Comparison of ENCODE assay signal across 9 cellular contexts in the genomic region with DNA sequence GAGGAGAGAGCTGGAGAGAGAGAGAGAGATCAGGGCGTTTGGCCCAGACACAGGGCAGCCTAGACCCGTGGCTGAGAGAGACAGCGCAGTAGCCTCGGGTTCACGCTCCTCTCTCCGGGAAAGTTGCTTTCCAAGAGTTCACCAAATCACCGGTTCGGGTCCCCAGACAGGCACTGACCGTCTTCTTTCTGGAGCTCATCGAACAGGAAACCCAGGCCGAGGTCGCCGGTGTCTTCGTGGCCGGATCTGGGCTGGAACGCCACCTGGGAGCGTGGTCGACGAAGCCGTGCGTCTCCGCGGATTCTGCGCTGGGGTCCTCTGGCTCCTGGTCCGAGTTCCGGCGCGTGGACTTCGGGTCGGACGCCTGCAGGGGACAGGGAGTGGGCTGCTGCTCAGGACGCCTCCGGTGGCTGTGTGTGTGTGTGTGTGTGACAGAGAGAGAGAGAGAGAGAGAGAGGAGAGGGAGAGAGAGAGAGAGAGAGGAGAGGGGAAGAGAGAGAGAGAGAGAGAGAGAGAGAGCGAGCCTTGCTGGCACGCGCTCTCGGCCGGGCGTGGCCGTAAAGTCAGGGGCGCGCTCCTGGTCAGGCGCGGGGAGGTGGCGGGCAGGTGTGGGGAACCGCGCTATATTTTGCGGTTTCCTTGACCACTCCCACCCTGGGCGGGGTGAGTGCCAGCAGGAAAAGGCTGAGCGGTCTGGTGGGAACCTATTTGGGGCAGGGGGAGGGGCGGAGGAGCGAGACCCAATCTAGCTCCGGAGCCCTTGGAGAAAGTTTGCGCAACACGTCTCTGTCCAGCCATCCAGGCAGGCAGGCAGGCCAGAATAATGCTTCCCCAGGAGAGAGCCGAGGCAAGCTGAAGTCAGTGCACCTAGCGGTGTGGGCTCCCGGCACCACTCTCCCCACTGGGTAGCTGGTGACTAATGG.
DNase-seq lines count a peak whose midpoint lies in the region; ATAC-seq and TF ChIP-seq lines count a peak whose summit lies in the region.
"Had no signal": no experiment of that assay in that cellular context is flagged by ENCODE, and none has a peak within 500 bp of the region (broad histone marks: within the 10 kb centered on the region; RNA-seq: fewer than 3 reads in every experiment).

No MANE protein-coding gene starts in this region.

- H3K4me3 ChIP-seq in iPS-15b (ENCODE audit: low read depth, low read length) (peak overlapping the region; percentile 56), smooth muscle cell (peak overlapping the region; percentile 39)

- H3K9ac ChIP-seq in iPS-15b (ENCODE audit: low read depth, low read length) (no peak overlapping the region), smooth muscle cell (ENCODE audit: low read depth) (no peak overlapping the region)

- POLR2A ChIA-PET in activated B cell treated with CpG ODN at 0.5 μM for 24 hours (lab: Charles Lee): interaction anchor here (0.6 kb wide), 1 partner anchor 27 kb away, joined by 5 read pairs; no protein-coding TSS in a partner anchor

- H3K4me1 ChIP-seq in iPS-15b (ENCODE audit: control insufficient read depth, insufficient read depth, low read length) (no peaks in the 10 kb centered on the region), smooth muscle cell (ENCODE audit: low read depth) (no peaks in the 10 kb centered on the region)

- DNase-seq in NCI-H2081 (lab: John Stamatoyannopoulos, UW) (peak; percentile 31 to 66), NCI-H2081 treated with DMSO at 0.1 percent for 48 hours (lab: John Stamatoyannopoulos, UW) (no peak), activated B cell treated with CpG ODN at 0.5 μM for 24 hours (no peak), smooth muscle cell (lab: John Stamatoyannopoulos, UW; ENCODE audit: unreplicated experiment) (no peak), GDM1 (lab: John Stamatoyannopoulos, UW) (no peak), midbrain (lab: John Stamatoyannopoulos, UW) (no peak)
- DNase-seq: activated CD4-positive, alpha-beta T cell treated with anti-CD3 and anti-CD28 coated beads for 4 hours had no signal

- no peaks in the 10 kb centered on the region for H4K20me1 ChIP-seq in smooth muscle cell (ENCODE audit: low read depth)

- H3K9me3 ChIP-seq in iPS-15b (ENCODE audit: control insufficient read depth, insufficient read depth, low read length) (no peaks in the 10 kb centered on the region), smooth muscle cell (replicated peaks; ENCODE audit: low read depth) (no peaks in the 10 kb centered on the region)

- no peak for TF ChIP-seq CTCF in activated B cell treated with CpG ODN at 0.5 μM for 24 hours (IDR thresholded peaks at IDR 0.05)
- TF ChIP-seq CTCF in smooth muscle cell (IDR thresholded peaks at IDR 0.05; ENCODE audit: borderline replicate concordance, insufficient read depth, poor library complexity, severe bottlenecking): no peak

- no peaks in the 10 kb centered on the region for H3K36me3 Mint-ChIP-seq in activated B cell treated with CpG ODN at 0.5 μM for 24 hours (ENCODE audit: low read depth)

- H3K9me3 Mint-ChIP-seq in activated B cell treated with CpG ODN at 0.5 μM for 24 hours: no peaks in the 10 kb centered on the region

- WGBS in smooth muscle cell (ENCODE audit: low lambda C conversion rate): 35% methylated on average over 54 of the region's 58 CpGs

- H2AFZ ChIP-seq in smooth muscle cell (ENCODE audit: low read depth): no peak overlapping the region

- H3F3A ChIP-seq in smooth muscle cell (ENCODE audit: low read depth): no peaks in the 10 kb centered on the region

- H3K4me2 ChIP-seq in smooth muscle cell: peak overlapping the region; percentile 69

- H3K27me3 ChIP-seq in iPS-15b (ENCODE audit: control insufficient read depth, insufficient read depth, low read length): peaks cover 77% of the 10 kb centered on the region
- H3K27me3 ChIP-seq in smooth muscle cell (ENCODE audit: low read depth): peaks cover 45% of the 10 kb centered on the region

- peaks cover 16% of the 10 kb centered on the region for H3K4me1 Mint-ChIP-seq in activated B cell treated with CpG ODN at 0.5 μM for 24 hours

- peaks cover 21% of the 10 kb centered on the region for H3K27me3 Mint-ChIP-seq in activated B cell treated with CpG ODN at 0.5 μM for 24 hours

- no peaks in the 10 kb centered on the region for H3K79me2 ChIP-seq in smooth muscle cell (ENCODE audit: low read depth)

- H3K27ac Mint-ChIP-seq in activated B cell treated with CpG ODN at 0.5 μM for 24 hours: peak overlapping the region; percentile 46

- no peak for ATAC-seq in activated B cell treated with CpG ODN at 0.5 μM for 24 hours (ENCODE audit: low read depth)
- ATAC-seq in GM19328 (IDR thresholded peaks at IDR 0.05; ENCODE audit: unreplicated experiment): no peak

- H3K36me3 ChIP-seq in iPS-15b (ENCODE audit: control insufficient read depth, insufficient read depth, low read length) (no peaks in the 10 kb centered on the region), smooth muscle cell (ENCODE audit: low read depth) (no peaks in the 10 kb centered on the region)

- peak overlapping the region; percentile 71 for H3K4me3 Mint-ChIP-seq in activated B cell treated with CpG ODN at 0.5 μM for 24 hours

- intact Hi-C loops in activated B cell treated with CpG ODN at 0.5 μM for 24 hours (cut with micrococcal nuclease): no loop called here

- no peak overlapping the region for H3K27ac ChIP-seq in smooth muscle cell (ENCODE audit: low read depth)

- CTCF ChIA-PET in activated B cell treated with CpG ODN at 0.5 μM for 24 hours (lab: Charles Lee): interaction anchor here (0.6 kb wide), 1 partner anchor 21 kb away, joined by 3 read pairs; no protein-coding TSS in a partner anchor

Comparison
In these comparisons a context has a peak if more than half of its experiments do, and no peak if none do; other contexts are left out.
1. DNase-seq: peak in NCI-H2081 (2 of 2); none in NCI-H2081 treated with DMSO at 0.1 percent for 48 hours (single experiment), activated B cell treated with CpG ODN at 0.5 μM for 24 hours (single experiment), smooth muscle cell (single experiment), GDM1 (single experiment) and midbrain (single experiment).